ENCODE assay signal across 8 cellular contexts in the genomic region with DNA sequence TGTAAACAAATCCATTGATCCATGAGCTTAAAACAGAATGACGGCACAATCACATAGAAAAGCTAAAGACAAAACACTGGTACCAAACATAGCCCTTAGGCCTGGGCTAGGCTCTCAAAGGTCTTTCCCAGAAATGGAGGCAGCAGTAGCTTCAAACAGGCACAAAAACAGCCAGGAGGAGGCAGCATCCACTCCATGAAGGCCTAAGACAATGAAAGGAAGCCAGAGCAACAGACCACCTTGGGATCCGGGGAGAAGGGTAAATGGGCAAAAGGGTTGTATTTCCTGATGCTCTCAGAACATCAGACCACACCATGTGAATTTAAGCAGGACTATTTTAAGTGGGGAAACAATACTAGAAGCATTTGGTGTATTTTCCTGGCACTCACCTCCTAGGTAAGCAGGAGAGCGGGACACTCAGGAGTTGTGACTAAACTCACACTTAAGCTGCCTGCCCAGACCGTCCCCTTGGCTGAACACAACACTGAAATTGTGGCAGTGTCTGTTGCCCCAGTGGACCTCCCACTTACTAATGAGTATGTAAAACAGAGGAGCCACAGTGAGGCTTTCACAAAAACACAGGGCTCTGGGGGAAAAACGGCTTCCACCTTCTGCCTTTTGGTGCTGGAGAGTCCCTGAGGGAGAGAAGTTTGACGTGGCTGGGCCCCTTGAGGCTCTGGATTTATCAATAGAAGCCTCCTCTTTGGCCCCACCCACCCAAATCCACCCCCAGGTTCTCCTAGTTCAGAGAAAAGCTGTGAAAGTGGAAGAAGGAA. TPM values are rescaled to one million over a fixed set of nuclear protein-coding genes. Genes with fewer than 3 reads are reported as not detected.
DNase-seq lines count a peak whose midpoint lies in the region; ATAC-seq, FAIRE-seq and TF ChIP-seq lines count a peak whose summit lies in the region.

No MANE protein-coding gene starts in this region.

- no peak for TF ChIP-seq POLR2A in prostate gland (IDR thresholded peaks at IDR 0.05)

- H3K9me1 ChIP-seq in keratinocyte (ENCODE audit: control insufficient read depth, extremely low read depth, insufficient read depth, low read length), result no peaks in the 10 kb centered on the region

- 73% methylated on average over 6 of the region's 6 CpGs for WGBS in prostate gland

- ATAC-seq in activated CD8-positive, alpha-beta T cell treated with anti-CD3 and anti-CD28 coated beads for 36 hours, result peak; percentile 56

- H3K9me3 ChIP-seq in keratinocyte (ENCODE audit: control insufficient read depth, low read depth, low read length) (no peaks in the 10 kb centered on the region), prostate gland (no peaks in the 10 kb centered on the region)

- no peaks in the 10 kb centered on the region for H3K27me3 Mint-ChIP-seq in CD14-positive monocyte (ENCODE audit: low read depth in 3 of 3)
- no peaks in the 10 kb centered on the region for H3K27me3 Mint-ChIP-seq in activated CD8-positive, alpha-beta T cell treated with anti-CD3 and anti-CD28 coated beads for 36 hours

- TF ChIP-seq CTCF in CD14-positive monocyte (IDR thresholded peaks at IDR 0.05), result peak; percentile 11
- TF ChIP-seq CTCF in GM13977 (IDR thresholded peaks at IDR 0.05; ENCODE audit: extremely low read depth, insufficient read depth, missing control alignments), result peak; percentile 42
- peak; percentile 51 for TF ChIP-seq CTCF in activated CD8-positive, alpha-beta T cell treated with anti-CD3 and anti-CD28 coated beads for 36 hours (IDR thresholded peaks at IDR 0.05)
- TF ChIP-seq CTCF in keratinocyte (optimal IDR thresholded peaks at IDR 0.05 in 1 of 3, IDR thresholded peaks at IDR 0.05 in 1 of 3, conservative IDR thresholded peaks at IDR 0.05 in 1 of 3; ENCODE audit: extremely low read depth in 1 of 3, insufficient read depth in 2 of 3, low read length in 3 of 3), result peak; percentile 33 to 47 (median 44)
- no peak for TF ChIP-seq CTCF in prostate gland (IDR thresholded peaks at IDR 0.05)

- dilution Hi-C loops in keratinocyte (cut with MboI; ENCODE audit: extremely low pct_ligation_motif_present, low sequenced_read_pairs), result no loop called here

- no peaks in the 10 kb centered on the region for H4K20me1 ChIP-seq in keratinocyte (ENCODE audit: control insufficient read depth, extremely low read depth, insufficient read depth, low read length)

- no peaks in the 10 kb centered on the region for H3K9me3 Mint-ChIP-seq in CD14-positive monocyte
- no peaks in the 10 kb centered on the region for H3K9me3 Mint-ChIP-seq in activated CD8-positive, alpha-beta T cell treated with anti-CD3 and anti-CD28 coated beads for 36 hours

- in situ Hi-C loops in GM13977 (cut with MboI; ENCODE audit: low pct_unique_long_range_greater_than_20kb, low sequenced_read_pairs, unreplicated experiment), result no loop called here

- no peak for DNase-seq in CD14-positive monocyte (ENCODE audit: low spot score)
- no peak for DNase-seq in GM13977 (ENCODE audit: low spot score)
- peak; percentile 49 for DNase-seq in activated CD8-positive, alpha-beta T cell treated with anti-CD3 and anti-CD28 coated beads for 36 hours
- no peak for DNase-seq in keratinocyte (ENCODE audit: low read depth, low spot score)
- DNase-seq in prostate gland (ENCODE audit: low spot score), result no peak
- no peak for DNase-seq in HTR-8/SVneo (ENCODE audit: insufficient read length, low spot score)
- no peak for DNase-seq in substantia nigra (lab: John Stamatoyannopoulos, UW)
- no peak for DNase-seq in stimulated activated naive CD4-positive, alpha-beta T cell (lab: John Stamatoyannopoulos, UW)

- no peak overlapping the region for H3K4me3 Mint-ChIP-seq in CD14-positive monocyte
- H3K4me3 Mint-ChIP-seq in activated CD8-positive, alpha-beta T cell treated with anti-CD3 and anti-CD28 coated beads for 36 hours, result no peak overlapping the region

- H3K4me1 ChIP-seq in keratinocyte (ENCODE audit: control insufficient read depth, extremely low read depth, insufficient read depth, low read length), result peaks cover 14% of the 10 kb centered on the region
- H3K4me1 ChIP-seq in prostate gland (replicated peaks), result no peaks in the 10 kb centered on the region

- peak overlapping the region in 1 of 7 donors; percentile 10 for H3K27ac Mint-ChIP-seq in CD14-positive monocyte
- peak overlapping the region; percentile 88 for H3K27ac Mint-ChIP-seq in activated CD8-positive, alpha-beta T cell treated with anti-CD3 and anti-CD28 coated beads for 36 hours

- FAIRE-seq in keratinocyte (lab: Jason Lieb, UNC), result peak; percentile 17
- FAIRE-seq in HTR-8/SVneo (lab: Jason Lieb, UNC), result no peak

- no peak overlapping the region for H3K9ac ChIP-seq in keratinocyte (ENCODE audit: control insufficient read depth, extremely low read depth, insufficient read depth, low read length)

- H3K27ac ChIP-seq in keratinocyte (ENCODE audit: control insufficient read depth, insufficient read depth, low read length), result no peak overlapping the region
- no peak overlapping the region for H3K27ac ChIP-seq in prostate gland
- H3K27ac ChIP-seq in substantia nigra (ENCODE audit: low read depth, low read length, poor library complexity, severe bottlenecking), result no peak overlapping the region

- H3K4me2 ChIP-seq in keratinocyte (ENCODE audit: control insufficient read depth, extremely low read depth, insufficient read depth, low read depth, low read length), result no peak overlapping the region

- no peaks in the 10 kb centered on the region for H3K27me3 ChIP-seq in keratinocyte (ENCODE audit: control insufficient read depth, extremely low read depth, insufficient read depth, low read length)
- H3K27me3 ChIP-seq in prostate gland (replicated peaks; ENCODE audit: insufficient read depth), result no peaks in the 10 kb centered on the region

- peaks cover 12% of the 10 kb centered on the region for H3K4me1 Mint-ChIP-seq in CD14-positive monocyte
- H3K4me1 Mint-ChIP-seq in activated CD8-positive, alpha-beta T cell treated with anti-CD3 and anti-CD28 coated beads for 36 hours (ENCODE audit: low read depth), result peaks cover 44% of the 10 kb centered on the region

- intact Hi-C loops in CD14-positive monocyte (cut with micrococcal nuclease) (no loop called here), prostate gland (cut with DNase I) (no loop called here)
- intact Hi-C loops in activated CD8-positive, alpha-beta T cell treated with anti-CD3 and anti-CD28 coated beads for 36 hours (cut with micrococcal nuclease), result no loop called here

- peaks cover 68 to 84% of the 10 kb centered on the region in 2 donors for H3K36me3 Mint-ChIP-seq in CD14-positive monocyte
- peaks cover 58% of the 10 kb centered on the region for H3K36me3 Mint-ChIP-seq in activated CD8-positive, alpha-beta T cell treated with anti-CD3 and anti-CD28 coated beads for 36 hours (ENCODE audit: low read depth)

- POLR2A ChIA-PET in activated CD8-positive, alpha-beta T cell treated with anti-CD3 and anti-CD28 coated beads for 36 hours (lab: Charles Lee), result interaction anchor here (1.3 to 6.7 kb wide), 2 partner anchors 9 to 14 kb away, joined by 3 to 52 read pairs; a partner anchor contains a TSS

- no peak overlapping the region for H2AFZ ChIP-seq in keratinocyte (ENCODE audit: control insufficient read depth, low read length)

- CTCF ChIA-PET in activated CD8-positive, alpha-beta T cell treated with anti-CD3 and anti-CD28 coated beads for 36 hours (lab: Charles Lee), result interaction anchor here (0.7 to 37.7 kb wide), 13 partner anchors 10 to 308 kb away, joined by 3 to 592 read pairs (median 7); a partner anchor contains a TSS

- H3K4me3 ChIP-seq in keratinocyte (ENCODE audit: control insufficient read depth in 2 of 3, extremely low read depth in 1 of 3, insufficient read depth in 2 of 3, low read depth in 1 of 3, low read length in 3 of 3) (no peak overlapping the region), prostate gland (no peak overlapping the region)

- H3K79me2 ChIP-seq in keratinocyte (ENCODE audit: control insufficient read depth, insufficient read depth, low read length), result no peaks in the 10 kb centered on the region

- H3K36me3 ChIP-seq in keratinocyte (ENCODE audit: control insufficient read depth in 2 of 2, extremely low read depth in 1 of 2, insufficient read depth in 2 of 2, low read length in 2 of 2), result peaks cover 4 to 39% of the 10 kb centered on the region in 2 experiments
- no peaks in the 10 kb centered on the region for H3K36me3 ChIP-seq in prostate gland

RNA-seq across cellular contexts. Expression of a gene that starts 11.9 kb away (rescaled TPM):
- 10 to 100 TPM; 24.3 to 47.6 TPM for polyA plus RNA-seq in CD14-positive monocyte
- 10 to 100 TPM; 82.4 to 88.3 TPM for total RNA-seq in activated CD8-positive, alpha-beta T cell treated with anti-CD3 and anti-CD28 coated beads for 36 hours
- polyA plus RNA-seq in keratinocyte, result 18.0 to 32.6 TPM (median 19.1 TPM) in 3 replicates
- polyA plus RNA-seq in keratinocyte (2011; ENCODE audit: low read depth), result 22.2 TPM
- polyA plus RNA-seq in keratinocyte (2011; cell fraction: cytosol; rRNA removed), result 31.8 and 35.9 TPM in 2 replicates
- polyA plus RNA-seq in keratinocyte (2011; cell fraction: nucleus; rRNA removed), result 27.2 and 41.9 TPM in 2 replicates
- polyA plus RNA-seq in keratinocyte (2012; ENCODE audit: low replicate concordance), result 35.0 and 63.9 TPM in 2 replicates
- polyA minus RNA-seq in keratinocyte, result 21.7 to 29.5 TPM (median 28.5 TPM) in 3 replicates
- polyA minus RNA-seq in keratinocyte (2011; cell fraction: cytosol; rRNA and poly(A)+ RNA removed), result 12.1 TPM
- polyA minus RNA-seq in keratinocyte (2011; cell fraction: nucleus; rRNA and poly(A)+ RNA removed), result 9.6 and 9.8 TPM in 2 replicates
- total RNA-seq in prostate gland, result 10 to 100 TPM; 30.0 to 58.5 TPM

RNA-seq across cellular contexts. Expression of a gene that starts 32.0 kb away (rescaled TPM):
- polyA plus RNA-seq in CD14-positive monocyte, result 10 to 100 TPM; 31.2 to 52.8 TPM
- total RNA-seq in activated CD8-positive, alpha-beta T cell treated with anti-CD3 and anti-CD28 coated beads for 36 hours, result 10 to 100 TPM; 34.1 to 35.0 TPM
- polyA plus RNA-seq in keratinocyte, result 63.6 to 65.8 TPM (median 64.4 TPM) in 3 replicates
- polyA plus RNA-seq in keratinocyte (2011; ENCODE audit: low read depth), result 63.7 TPM
- polyA plus RNA-seq in keratinocyte (2011; cell fraction: cytosol; rRNA removed), result 53.8 and 87.6 TPM in 2 replicates
- polyA plus RNA-seq in keratinocyte (2011; cell fraction: nucleus; rRNA removed), result 51.5 and 56.7 TPM in 2 replicates
- 37.0 and 69.3 TPM in 2 replicates for polyA plus RNA-seq in keratinocyte (2012; ENCODE audit: low replicate concordance)
- 42.9 to 68.3 TPM (median 57.3 TPM) in 3 replicates for polyA minus RNA-seq in keratinocyte
- 44.1 TPM for polyA minus RNA-seq in keratinocyte (2011; cell fraction: cytosol; rRNA and poly(A)+ RNA removed)
- 12.2 and 50.0 TPM in 2 replicates for polyA minus RNA-seq in keratinocyte (2011; cell fraction: nucleus; rRNA and poly(A)+ RNA removed)
- total RNA-seq in prostate gland, result 10 to 100 TPM; 40.8 to 66.9 TPM

RNA-seq across cellular contexts. Expression of a gene that starts 42.9 kb away (rescaled TPM):
- polyA plus RNA-seq in CD14-positive monocyte (1 to 10 TPM in 1 of 2 donors, under 1 TPM in 1; 0.90 to 1.2 TPM), keratinocyte (0.01 to 0.03 TPM (median 0.01 TPM) in 3 replicates)
- total RNA-seq in activated CD8-positive, alpha-beta T cell treated with anti-CD3 and anti-CD28 coated beads for 36 hours, result under 1 TPM; 0.31 to 0.61 TPM
- polyA plus RNA-seq in keratinocyte (2011; ENCODE audit: low read depth), result not detected
- not detected in 2 replicates for polyA plus RNA-seq in keratinocyte (2011; cell fraction: cytosol; rRNA removed)
- 0.05 and 0.27 TPM in 2 replicates for polyA plus RNA-seq in keratinocyte (2011; cell fraction: nucleus; rRNA removed)
- polyA plus RNA-seq in keratinocyte (2012; ENCODE audit: low replicate concordance), result 0.08 and 0.14 TPM in 2 replicates
- polyA minus RNA-seq in keratinocyte, result 0.03 to 0.13 TPM in 2 of 3 replicates, not detected in the other
- polyA minus RNA-seq in keratinocyte (2011; cell fraction: cytosol; rRNA and poly(A)+ RNA removed), result not detected
- 0.11 and 0.39 TPM in 2 replicates for polyA minus RNA-seq in keratinocyte (2011; cell fraction: nucleus; rRNA and poly(A)+ RNA removed)
- 1 to 10 TPM in 1 of 2 donors, under 1 TPM in 1; 0.82 to 1.4 TPM for total RNA-seq in prostate gland

Comparison
In these comparisons a context has a peak if more than half of its experiments do, and no peak if none do; other contexts are left out.
1. CTCF ChIP-seq: peak in CD14-positive monocyte (single experiment), GM13977 (single experiment), activated CD8-positive, alpha-beta T cell treated with anti-CD3 and anti-CD28 coated beads for 36 hours (single experiment) and keratinocyte (3 of 3); none in prostate gland (0 of 4).